Comparison of ENCODE assay signal across 16 cellular contexts in genomic region chr17:74752822-74753401, GRCh38. TPM values are rescaled to one million over a fixed set of nuclear protein-coding genes. Genes with fewer than 3 reads are reported as not detected.
DNase-seq lines count a peak whose midpoint lies in the region; ATAC-seq and TF ChIP-seq lines count a peak whose summit lies in the region.
"Had no signal": no experiment of that assay in that cellular context is flagged by ENCODE, and none has a peak within 500 bp of the region (broad histone marks: within the 10 kb centered on the region; RNA-seq: fewer than 3 reads in every experiment).

No MANE protein-coding gene starts in this region.

- H4K12ac ChIP-seq in trophoblast cell (ENCODE audit: low read depth, low read length), result no peak overlapping the region

- H3K27ac Mint-ChIP-seq in T-helper 1 cell treated with Interleukin-12 subunit alpha and Interleukin-12 subunit beta and Interleukin-4 antibody, amounts not matched to agents 30 μg/mL and 1 μg/mL, for 36 hours, result peak overlapping the region; percentile 75

- POLR2A ChIA-PET in PC-9 (lab: Charles Lee; ENCODE audit: unreplicated experiment), result interaction anchor here (0.6 to 0.7 kb wide), 2 partner anchors 120 to 641 kb away, joined by 3 read pairs; partner anchors contain the start of gene FDXR

- H3K18ac ChIP-seq in trophoblast cell (ENCODE audit: low read length), result no peak overlapping the region

- no peaks in the 10 kb centered on the region for H3K27me3 Mint-ChIP-seq in T-helper 1 cell treated with Interleukin-12 subunit alpha and Interleukin-12 subunit beta and Interleukin-4 antibody, amounts not matched to agents 30 μg/mL and 1 μg/mL, for 36 hours (ENCODE audit: low read depth)

- H4K20me1 ChIP-seq in PC-9 (ENCODE audit: insufficient read depth), result peaks cover 15% of the 10 kb centered on the region

- no peak overlapping the region for H3K14ac ChIP-seq in trophoblast cell (ENCODE audit: low read length)

- peaks cover 6% of the 10 kb centered on the region for H3K79me1 ChIP-seq in trophoblast cell (ENCODE audit: low read length)

- no peak overlapping the region for H2BK12ac ChIP-seq in trophoblast cell (ENCODE audit: low read length)

- H3K23ac ChIP-seq in trophoblast cell (ENCODE audit: low read length), result no peak overlapping the region

- peak overlapping the region; percentile 36 for H4K8ac ChIP-seq in trophoblast cell (ENCODE audit: low read depth, low read length)

- no TSS peak for BruUV-seq in PC-9 (replicated peaks; lab: Mats Ljungman, UMichigan)

- no peaks in the 10 kb centered on the region for H3K9me3 ChIP-seq in PC-9 (ENCODE audit: insufficient read depth, low read depth)
- no peaks in the 10 kb centered on the region for H3K9me3 ChIP-seq in trophoblast cell (ENCODE audit: insufficient read depth, low read depth, low read length)
- H3K9me3 ChIP-seq: testis had no signal

- no peaks in the 10 kb centered on the region for H3F3A ChIP-seq in PC-9 (ENCODE audit: insufficient read depth, low read depth)

- H3K36me3 ChIP-seq in PC-9 (ENCODE audit: low read depth) (peaks cover 5% of the 10 kb centered on the region; the same call in 1 of the 2 replicates), trophoblast cell (ENCODE audit: control insufficient read depth in 1 of 2, insufficient read depth in 2 of 2, low read length in 2 of 2) (no peaks in the 10 kb centered on the region)

- H3K79me2 ChIP-seq in PC-9 (ENCODE audit: low read depth) (peaks cover 76% of the 10 kb centered on the region), trophoblast cell (ENCODE audit: control insufficient read depth, insufficient read depth, low read length, poor library complexity) (peaks cover 30% of the 10 kb centered on the region)

- H3K4me2 ChIP-seq in PC-9 (peak overlapping the region; percentile 36), trophoblast cell (ENCODE audit: low read length) (no peak overlapping the region)

- H3K27ac ChIP-seq in PC-9 (no peak overlapping the region), cingulate gyrus (ENCODE audit: low read depth, low read length) (peak overlapping the region; percentile 39), trophoblast cell (ENCODE audit: low read depth, low read length) (peak overlapping the region; percentile 32)
- H3K27ac ChIP-seq: 22Rv1, foreskin keratinocyte, SK-N-MC, testis had no signal

- CTCF ChIA-PET in PC-9 (lab: Charles Lee), result interaction anchor here (0.6 kb wide), 2 partner anchors 11 to 31 kb away, joined by 3 to 17 read pairs; no protein-coding TSS in a partner anchor

- no peak overlapping the region for H2AK5ac ChIP-seq in trophoblast cell (ENCODE audit: low read length)

- no peak overlapping the region for H3K9ac ChIP-seq in trophoblast cell (ENCODE audit: low read length)

- H3K4me3 Mint-ChIP-seq in T-helper 1 cell treated with Interleukin-12 subunit alpha and Interleukin-12 subunit beta and Interleukin-4 antibody, amounts not matched to agents 30 μg/mL and 1 μg/mL, for 36 hours, result peak overlapping the region; percentile 78

- peak overlapping the region; percentile 56 for H4K91ac ChIP-seq in trophoblast cell (ENCODE audit: low read depth, low read length)

- peaks cover 54% of the 10 kb centered on the region for H3K4me1 Mint-ChIP-seq in T-helper 1 cell treated with Interleukin-12 subunit alpha and Interleukin-12 subunit beta and Interleukin-4 antibody, amounts not matched to agents 30 μg/mL and 1 μg/mL, for 36 hours (ENCODE audit: low read depth)

- peak overlapping the region; percentile 43 for H3K4ac ChIP-seq in trophoblast cell (ENCODE audit: low read depth, low read length)

- H3K4me1 ChIP-seq in PC-9 (replicated peaks; ENCODE audit: insufficient read depth) (peaks cover 47% of the 10 kb centered on the region), trophoblast cell (ENCODE audit: control insufficient read depth in 1 of 2, insufficient read depth in 2 of 2, low read length in 2 of 2) (peaks cover 22 to 33% of the 10 kb centered on the region in 2 experiments)

- H3K36me3 Mint-ChIP-seq in T-helper 1 cell treated with Interleukin-12 subunit alpha and Interleukin-12 subunit beta and Interleukin-4 antibody, amounts not matched to agents 30 μg/mL and 1 μg/mL, for 36 hours (ENCODE audit: low read depth), result peaks cover 42% of the 10 kb centered on the region

- H3K9me2 ChIP-seq in PC-9 (ENCODE audit: insufficient read depth), result no peaks in the 10 kb centered on the region

- no peak for TF ChIP-seq CTCF in PC-9 (conservative IDR thresholded peaks at IDR 0.05)

- no peaks in the 10 kb centered on the region for H3K9me3 Mint-ChIP-seq in T-helper 1 cell treated with Interleukin-12 subunit alpha and Interleukin-12 subunit beta and Interleukin-4 antibody, amounts not matched to agents 30 μg/mL and 1 μg/mL, for 36 hours

- DNase-seq in T-helper 1 cell (no peak), PC-9 (no peak), trophoblast cell (no peak), cortex of kidney (lab: John Stamatoyannopoulos, UW) (no peak)
- DNase-seq: activated CD4-positive, CD25-positive, alpha-beta regulatory T cell; dorsolateral prefrontal cortex; foreskin keratinocyte; KBM-7; NCI-H1930; testis had no signal

- no CpG with 5 or more reads among the region's 7 CpGs for WGBS in trophoblast cell (ENCODE audit: extremely low coverage, insufficient coverage, insufficient read length)

- ATAC-seq in HG03439 (IDR thresholded peaks at IDR 0.05; ENCODE audit: unreplicated experiment), result no peak
- no peak for ATAC-seq in HG03045 (IDR thresholded peaks at IDR 0.05; ENCODE audit: unreplicated experiment)
- ATAC-seq: foreskin keratinocyte had no signal

- H2BK120ac ChIP-seq in trophoblast cell (ENCODE audit: insufficient read depth, low read length, poor library complexity), result peak overlapping the region; percentile 41

- H3K4me3 ChIP-seq in PC-9, result no peak overlapping the region
- H3K4me3 ChIP-seq in trophoblast cell (ENCODE audit: low read depth, low read length), result no peak overlapping the region
- H3K4me3 ChIP-seq: SK-N-MC, testis had no signal

- intact Hi-C loops in PC-9 (cut with micrococcal nuclease; ENCODE audit: unreplicated experiment), result no loop called here

- no peak overlapping the region for H2AFZ ChIP-seq in PC-9
- H2AFZ ChIP-seq in trophoblast cell (ENCODE audit: insufficient read depth, low read length, poor library complexity), result no peak overlapping the region

- H3K27me3 ChIP-seq in PC-9 (ENCODE audit: insufficient read depth, low read depth) (no peaks in the 10 kb centered on the region), trophoblast cell (ENCODE audit: insufficient read depth, low read length) (no peaks in the 10 kb centered on the region)
- H3K27me3 ChIP-seq: foreskin keratinocyte, testis had no signal

- peak overlapping the region; percentile 16 for H2BK5ac ChIP-seq in trophoblast cell (ENCODE audit: low read depth, low read length, poor library complexity)

RNA-seq across cellular contexts. Expression of gene NHERF1, which starts 4.5 kb away (rescaled TPM):
- 83.6 and 105 TPM in 2 replicates for total RNA-seq in PC-9 (2021)
- 146 and 153 TPM in 2 replicates for polyA plus RNA-seq in trophoblast cell (2013)

RNA-seq across cellular contexts. Expression of gene RAB37, which starts 15.9 kb away (rescaled TPM):
- not detected in 2 replicates for total RNA-seq in PC-9 (2021)
- polyA plus RNA-seq in trophoblast cell (2013), result 0.62 and 1.0 TPM in 2 replicates
- total RNA-seq: foreskin keratinocyte had no signal
- polyA plus RNA-seq: foreskin keratinocyte had no signal

RNA-seq across cellular contexts. Expression of gene NAT9, which starts 23.2 kb away (rescaled TPM):
- 31.5 and 37.6 TPM in 2 replicates for total RNA-seq in PC-9 (2021)
- 19.2 and 20.1 TPM in 2 replicates for polyA plus RNA-seq in trophoblast cell (2013)

RNA-seq across cellular contexts. Expression of gene CD300LF, which starts 40.2 kb away (rescaled TPM):
- total RNA-seq in PC-9 (2021), result not detected in 2 replicates
- not detected in 2 replicates for polyA plus RNA-seq in trophoblast cell (2013)
- total RNA-seq: foreskin keratinocyte had no signal
- polyA plus RNA-seq: foreskin keratinocyte had no signal
